ENCODE assay signal across 35 cellular contexts in the genomic region with DNA sequence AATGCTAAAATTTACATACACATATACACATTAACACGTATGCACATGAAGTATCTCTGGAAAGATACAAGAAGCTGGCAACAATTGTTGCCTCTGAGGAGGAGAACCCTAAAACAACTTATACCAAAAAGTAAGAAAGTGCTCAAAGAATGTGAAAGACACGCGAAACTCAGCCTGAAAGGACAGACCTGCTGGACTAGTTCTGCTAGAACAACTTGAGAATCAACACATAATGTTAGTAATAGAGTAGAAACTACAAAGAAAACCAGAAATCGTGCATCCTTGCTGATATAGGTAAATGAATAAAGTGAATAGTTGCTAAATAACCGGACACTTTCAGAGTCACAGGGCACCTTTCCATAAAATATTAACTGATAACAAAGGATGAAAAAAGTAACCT.
"Had no signal": no experiment of that assay in that cellular context is flagged by ENCODE, and none has a peak within 500 bp of the region (broad histone marks: within the 10 kb centered on the region; RNA-seq: fewer than 3 reads in every experiment).

No MANE protein-coding gene starts in this region.

- H3K4me2 ChIP-seq: neural progenitor cell had no signal

- DNase-seq: activated CD4-positive, alpha-beta T cell treated with anti-CD3 and anti-CD28 coated beads for 48 hours; activated CD4-positive, alpha-beta T cell treated with anti-CD3 and anti-CD28 coated beads, Interleukin-2, amount 50 U/mL, for 48 hours; activated CD8-positive, alpha-beta memory T cell treated with anti-CD3 and anti-CD28 coated beads, Interleukin-2, amount 50 U/mL, for 4 hours; activated effector memory CD4-positive, alpha-beta T cell treated with anti-CD3 and anti-CD28 coated beads, Interleukin-2, amount 50 U/mL, for 16 hours; activated naive CD4-positive, alpha-beta T cell treated with anti-CD3 and anti-CD28 coated beads for 36 hours; activated naive CD8-positive, alpha-beta T cell treated with anti-CD3 and anti-CD28 coated beads for 36 hours; activated T-cell treated with anti-CD3 and anti-CD28 coated beads, Interleukin-2, amount 50 U/mL, for 1 hour; adrenal gland; brain microvascular endothelial cell; caudate nucleus; endodermal cell; gastrocnemius medialis; glutamatergic neuron; islet precursor cell; left colon; midbrain; naive thymus-derived CD8-positive, alpha-beta T cell; occipital lobe; posterior cingulate gyrus; stimulated activated CD4-positive, alpha-beta T cell treated with anti-CD3 and anti-CD28 coated beads, Interleukin-12 subunit alpha, Interleukin-12 subunit beta, amount 100 ng/mL, for 4 hours; stimulated activated CD4-positive, alpha-beta T cell treated with anti-CD3 and anti-CD28 coated beads, Interleukin-4, amount 100 ng/mL, for 4 hours; stimulated activated CD8-positive, alpha-beta memory T cell treated with anti-CD3 and anti-CD28 coated beads, Interleukin-4, amount 100 ng/mL, for 48 hours; stomach; SW 1271; T-helper 9 cell; tibial artery; WERI-Rb-1 had no signal

- ATAC-seq: activated CD4-positive, CD25-positive, alpha-beta regulatory T cell treated with anti-CD3 and anti-CD28 coated beads, Interleukin-2, amount 50 U/mL, for 24 hours; gastrocnemius medialis; left colon; naive thymus-derived CD8-positive, alpha-beta T cell; sciatic nerve; stimulated activated memory B cell treated with anti-CD40 and anti-IgM and Interleukin-4, amounts not matched to agents 10 μg/mL and 1 μg/mL and 100 μg/mL, for 72 hours had no signal

- H3K27me3 ChIP-seq: adrenal gland, ascending aorta, brain microvascular endothelial cell, gastrocnemius medialis, neural progenitor cell, stomach, tibial artery had no signal

- H3K9me3 ChIP-seq: adrenal gland, ascending aorta, gastrocnemius medialis, stomach, tibial artery had no signal

- H3K36me3 ChIP-seq: adrenal gland, ascending aorta, brain microvascular endothelial cell, gastrocnemius medialis, neural progenitor cell, tibial artery had no signal

- H3K27ac ChIP-seq: adrenal gland, ascending aorta, brain microvascular endothelial cell, gastrocnemius medialis, neural progenitor cell, skin epidermis, stomach, tibial artery, WERI-Rb-1 had no signal

- H3K4me3 ChIP-seq: adrenal gland, ascending aorta, gastrocnemius medialis, neural progenitor cell, skin epidermis, stomach, tibial artery had no signal

- H3K9ac ChIP-seq: neural progenitor cell had no signal

- H2AFZ ChIP-seq: neural progenitor cell had no signal

- FAIRE-seq: TTC549, urothelium cell line had no signal
